24 cellular contexts compared by ENCODE assay signal in the genomic region with DNA sequence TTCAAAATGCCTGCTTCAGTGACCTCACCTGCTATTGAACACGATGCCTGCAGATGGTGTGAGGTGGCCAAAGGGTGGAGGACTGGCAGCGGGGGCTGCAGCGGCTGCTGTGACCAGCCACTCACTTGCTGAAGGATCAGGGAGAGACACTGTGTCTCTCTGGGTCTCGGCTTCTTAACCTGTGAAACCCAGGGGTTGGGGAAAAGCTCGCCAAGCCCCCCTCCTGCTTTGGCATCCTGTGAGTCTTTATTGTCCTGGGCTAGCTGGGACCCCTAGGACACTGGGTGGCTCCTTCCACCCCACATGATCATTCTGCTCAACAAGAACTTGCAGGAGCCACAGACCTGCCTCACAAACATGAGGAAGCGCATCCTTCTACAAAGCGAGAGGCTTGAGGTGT.
"Had no signal": no experiment of that assay in that cellular context is flagged by ENCODE, and none has a peak within 500 bp of the region (broad histone marks: within the 10 kb centered on the region; RNA-seq: fewer than 3 reads in every experiment).

No MANE protein-coding gene starts in this region.

- H3K36me3 ChIP-seq: SJCRH30 had no signal

- H3K27ac ChIP-seq: PC-9, RWPE1, SJCRH30, SK-N-MC had no signal

- DNase-seq: Karpas-422, MM.1S, MV-4-11, NCI-H1092, NCI-H1105, NCI-H1417 treated with DMSO at 0.1 percent for 48 hours, NCI-H1436 treated with DMSO at 0.1 percent for 48 hours, NCI-H187 treated with DMSO at 0.1 percent for 48 hours, NCI-H2029, NCI-H2081, NCI-H2227 treated with DMSO at 0.1 percent for 48 hours, NCI-H345, NCI-H446, NCI-H510A treated with DMSO at 0.1 percent for 48 hours, NCI-H524 treated with DMSO at 0.1 percent for 48 hours, NCI-H526 treated with DMSO at 0.1 percent for 48 hours, NCI-H774, PC-9, SHP77, SIG-M5, SJCRH30, T-cell had no signal

- H3K9me3 Mint-ChIP-seq: T-cell had no signal

- H3K27me3 Mint-ChIP-seq: T-cell had no signal

- H3K4me3 Mint-ChIP-seq: T-cell had no signal

- H3K27ac Mint-ChIP-seq: T-cell had no signal

- H3K4me2 ChIP-seq: PC-9 had no signal

- H3K27me3 ChIP-seq: SJCRH30 had no signal

- H3K4me3 ChIP-seq: PC-9, SJCRH30, SK-N-MC had no signal

- H3K4me1 Mint-ChIP-seq: T-cell had no signal

- H3K4me1 ChIP-seq: SJCRH30 had no signal

- H2AFZ ChIP-seq: PC-9 had no signal

- H3K9me3 ChIP-seq: SJCRH30 had no signal
